In the genomic region with DNA sequence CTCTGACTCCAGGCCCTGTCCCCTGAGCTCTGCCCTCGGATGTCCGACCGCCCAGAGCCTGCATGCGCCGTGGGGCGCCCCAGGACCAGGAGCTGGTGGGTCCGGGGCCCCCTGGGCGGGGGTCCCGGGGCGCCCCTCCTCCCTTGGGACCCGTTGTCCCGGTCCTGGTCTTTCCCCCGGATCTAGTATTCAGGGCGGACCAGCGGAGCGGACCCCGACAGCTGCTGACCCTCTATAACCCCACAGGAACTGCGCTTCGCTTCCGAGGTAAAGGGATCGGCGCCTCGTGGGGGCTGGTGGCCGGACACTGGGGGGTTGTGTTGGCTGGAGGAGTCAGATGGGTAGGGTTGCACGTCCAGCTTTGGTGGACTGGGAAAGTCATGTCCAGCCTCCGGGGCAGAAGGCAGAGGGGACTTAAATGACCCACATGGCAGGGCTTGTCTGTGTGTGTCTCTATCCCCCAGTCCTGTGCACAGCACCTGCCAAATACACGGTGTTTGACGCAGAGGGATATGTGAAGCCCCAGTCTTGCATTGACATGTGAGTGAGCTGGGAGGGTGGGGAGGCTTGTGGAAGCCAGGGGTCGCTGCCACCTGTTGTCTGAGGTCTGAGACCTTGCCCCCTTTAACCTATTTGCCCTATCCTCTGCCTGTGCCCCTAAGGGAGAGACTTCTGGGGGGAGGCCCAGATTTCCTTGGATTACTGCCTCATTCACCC, we compare ENCODE assay signal across 8 cellular contexts. TPM values are rescaled to one million over a fixed set of nuclear protein-coding genes. Genes with fewer than 3 reads are reported as not detected.
DNase-seq lines count a peak whose midpoint lies in the region; ATAC-seq and TF ChIP-seq lines count a peak whose summit lies in the region.

No MANE protein-coding gene starts in this region.

- intact Hi-C loops in HCT116 (cut with micrococcal nuclease) = no loop called here
- intact Hi-C loops in activated CD8-positive, alpha-beta T cell treated with anti-CD3 and anti-CD28 coated beads for 36 hours (cut with micrococcal nuclease) = no loop called here
- intact Hi-C loops in left cardiac atrium (cut with DNase I) = loop anchor here in 1 of 2 donors (5.0 kb wide), 1 partner anchor 64 kb away; no protein-coding TSS in a partner anchor
- intact Hi-C loops in gastrocnemius medialis (cut with DNase I; ENCODE audit: low total_unique reads) = loop anchor here (1.0 to 10.0 kb wide), 5 partner anchors 27 to 252 kb away; a partner anchor contains a TSS

- in situ Hi-C loops in gastrocnemius medialis (cut with MboI; ENCODE audit: low sequenced_read_pairs in 4 of 4) = no loop called here

- TSS peak; percentile 79 for BruUV-seq in HCT116 (replicated peaks; lab: Mats Ljungman, UMichigan)

- POLR2A ChIA-PET in CD8-positive, alpha-beta memory T cell (lab: Charles Lee) = interaction anchor here (0.8 to 3.5 kb wide), 14 partner anchors 14 to 183 kb away, joined by 3 to 31 read pairs (median 10); a partner anchor contains a TSS
- POLR2A ChIA-PET in HCT116 (lab: Charles Lee) = interaction anchor here (0.8 to 3.2 kb wide), 9 partner anchors 13 to 483 kb away, joined by 3 to 23 read pairs (median 3); a partner anchor contains a TSS
- POLR2A ChIA-PET in activated CD8-positive, alpha-beta T cell treated with anti-CD3 and anti-CD28 coated beads for 36 hours (lab: Charles Lee) = interaction anchor here (0.8 to 2.4 kb wide), 13 partner anchors 9 to 598 kb away, joined by 3 to 5 read pairs (median 4); a partner anchor contains a TSS

- H3K27ac ChIP-seq in CD8-positive, alpha-beta memory T cell (ENCODE audit: low read depth, low read length) = peak overlapping the region; percentile 99
- H3K27ac ChIP-seq in HCT116 (ENCODE audit: low read depth, low read length) (peak overlapping the region; percentile 89; the same call in 1 of the 2 replicates), gastrocnemius medialis (peak overlapping the region; percentile 90 to 99 (median 96))

- H4K20me1 ChIP-seq in HCT116 (ENCODE audit: insufficient read depth) = no peaks in the 10 kb centered on the region

- H2AFZ ChIP-seq in HCT116 (ENCODE audit: low read depth, low read length, poor library complexity, severe bottlenecking) = no peak overlapping the region

- peak overlapping the region; percentile 85 to 100 (median 98) for H3K4me3 Mint-ChIP-seq in CD8-positive, alpha-beta memory T cell
- H3K4me3 Mint-ChIP-seq in activated CD8-positive, alpha-beta T cell treated with anti-CD3 and anti-CD28 coated beads for 36 hours = peak overlapping the region; percentile 88

- TF ChIP-seq CTCF in HCT116 (IDR thresholded peaks at IDR 0.05 in 2 of 3, conservative IDR thresholded peaks at IDR 0.05 in 1 of 3; ENCODE audit: borderline replicate concordance in 1 of 3, insufficient read depth in 1 of 3, low read depth in 2 of 3, low read length in 2 of 3) = peak in 2 of 3 experiments; percentile 26 to 28; a peak in 2 of 6 replicates
- no peak for TF ChIP-seq CTCF in activated CD8-positive, alpha-beta T cell treated with anti-CD3 and anti-CD28 coated beads for 36 hours (IDR thresholded peaks at IDR 0.05)
- TF ChIP-seq CTCF in gastrocnemius medialis (IDR thresholded peaks at IDR 0.05 in 4 of 5, conservative IDR thresholded peaks at IDR 0.05 in 1 of 5) = peak in 1 of 5 experiments; percentile 11

- no peaks in the 10 kb centered on the region for H3K27me3 ChIP-seq in CD8-positive, alpha-beta memory T cell (ENCODE audit: insufficient read depth, low read length, poor library complexity, severe bottlenecking)
- H3K27me3 ChIP-seq in HCT116 (ENCODE audit: insufficient read depth, low read length) (no peaks in the 10 kb centered on the region), gastrocnemius medialis (no peaks in the 10 kb centered on the region)

- TF ChIP-seq RAD21 in HCT116 (IDR thresholded peaks at IDR 0.05; ENCODE audit: low read depth) = no peak

- H3K36me3 ChIP-seq in CD8-positive, alpha-beta memory T cell (ENCODE audit: insufficient read depth, low read length) = no peaks in the 10 kb centered on the region
- H3K36me3 ChIP-seq in HCT116 (ENCODE audit: control insufficient read depth in 1 of 2, insufficient read depth in 2 of 2, low read length in 2 of 2) (peaks cover 0 to 2% of the 10 kb centered on the region in 2 experiments; a peak in 1 of 4 replicates), gastrocnemius medialis (no peaks in the 10 kb centered on the region)

- H3K4me1 ChIP-seq in CD8-positive, alpha-beta memory T cell (ENCODE audit: insufficient read depth, low read length) = peaks cover 19% of the 10 kb centered on the region
- H3K4me1 ChIP-seq in HCT116 (ENCODE audit: control insufficient read depth in 1 of 2, insufficient read depth in 2 of 2, low read length in 2 of 2) = peaks cover 3 to 30% of the 10 kb centered on the region in 2 experiments
- H3K4me1 ChIP-seq in gastrocnemius medialis = peaks cover 0 to 14% of the 10 kb centered on the region in 2 donors

- peaks cover 0 to 10% (median 7%) of the 10 kb centered on the region in 3 donors for H3K36me3 Mint-ChIP-seq in CD8-positive, alpha-beta memory T cell
- peaks cover 2% of the 10 kb centered on the region for H3K36me3 Mint-ChIP-seq in activated CD8-positive, alpha-beta T cell treated with anti-CD3 and anti-CD28 coated beads for 36 hours (ENCODE audit: low read depth)

- DNase-seq in CD8-positive, alpha-beta memory T cell = peak in 2 of 5 donors; percentile 17 to 43
- no peak for DNase-seq in HCT116 (ENCODE audit: low read depth, low spot score)
- peak; percentile 53 for DNase-seq in activated CD8-positive, alpha-beta T cell treated with anti-CD3 and anti-CD28 coated beads for 36 hours
- DNase-seq in left cardiac atrium = no peak
- DNase-seq in gastrocnemius medialis = no peak
- DNase-seq in iPS-NIHi7 (ENCODE audit: extremely low spot score) = no peak

- H3K4me1 Mint-ChIP-seq in CD8-positive, alpha-beta memory T cell = peaks cover 20 to 24% (median 23%) of the 10 kb centered on the region in 3 donors
- H3K4me1 Mint-ChIP-seq in activated CD8-positive, alpha-beta T cell treated with anti-CD3 and anti-CD28 coated beads for 36 hours (ENCODE audit: low read depth) = peaks cover 9% of the 10 kb centered on the region

- H3K4me2 ChIP-seq in HCT116 (ENCODE audit: low read length) = peak overlapping the region; percentile 97

- CTCF ChIA-PET in CD8-positive, alpha-beta memory T cell (lab: Charles Lee) = interaction anchor here (1.0 to 3.4 kb wide), 21 partner anchors 8 to 239 kb away, joined by 3 to 21 read pairs (median 6); a partner anchor contains a TSS
- CTCF ChIA-PET in HCT116 (lab: Charles Lee) = interaction anchor here (0.6 to 2.5 kb wide), 13 partner anchors 15 to 239 kb away, joined by 3 to 13 read pairs (median 4); a partner anchor contains a TSS
- CTCF ChIA-PET in activated CD8-positive, alpha-beta T cell treated with anti-CD3 and anti-CD28 coated beads for 36 hours (lab: Charles Lee) = interaction anchor here (0.8 to 4.9 kb wide), 19 partner anchors 8 to 239 kb away, joined by 3 to 36 read pairs (median 4); a partner anchor contains a TSS

- peak overlapping the region in 7 of 8 donors; percentile 39 to 94 (median 87) for H3K27ac Mint-ChIP-seq in CD8-positive, alpha-beta memory T cell
- no peak overlapping the region for H3K27ac Mint-ChIP-seq in activated CD8-positive, alpha-beta T cell treated with anti-CD3 and anti-CD28 coated beads for 36 hours

- no peaks in the 10 kb centered on the region for H3K9me3 ChIP-seq in CD8-positive, alpha-beta memory T cell (ENCODE audit: low read length)
- H3K9me3 ChIP-seq in HCT116 (ENCODE audit: control insufficient read depth in 1 of 2, insufficient read depth in 1 of 2, low read depth in 1 of 2, low read length in 2 of 2) (no peaks in the 10 kb centered on the region), gastrocnemius medialis (no peaks in the 10 kb centered on the region)

- RAD21 ChIA-PET in HCT116 (lab: Charles Lee; ENCODE audit: low non-redundant PET in 1 of 2, low total read pairs in 2 of 2, uncharacterized antibody in 2 of 2, unreplicated experiment in 2 of 2) = interaction anchor here in 1 of 2 experiments (0.7 to 1.3 kb wide), 3 partner anchors 13 to 26 kb away, joined by 3 read pairs; a partner anchor contains a TSS

- H3K79me2 ChIP-seq in HCT116 (ENCODE audit: insufficient read depth, low read length) = no peaks in the 10 kb centered on the region

- H3K4me3 ChIP-seq in CD8-positive, alpha-beta memory T cell (ENCODE audit: low read length) = peak overlapping the region; percentile 99
- H3K4me3 ChIP-seq in HCT116 (replicated peaks in 1 of 2; ENCODE audit: low read depth in 1 of 2, low read length in 2 of 2) (peak overlapping the region; percentile 73 to 89), gastrocnemius medialis (peak overlapping the region; percentile 69 to 91 (median 76))

- peak overlapping the region; percentile 65 for H3K9ac ChIP-seq in HCT116 (ENCODE audit: low read length)

- peak; percentile 18 for ATAC-seq in HCT116
- no peak for ATAC-seq in activated CD8-positive, alpha-beta T cell treated with anti-CD3 and anti-CD28 coated beads for 36 hours
- ATAC-seq in left cardiac atrium = peak; percentile 1 to 19
- ATAC-seq in gastrocnemius medialis = no peak
- ATAC-seq in HG03469 (IDR thresholded peaks at IDR 0.05; ENCODE audit: unreplicated experiment) = no peak
- ATAC-seq in HG03342 (IDR thresholded peaks at IDR 0.05; ENCODE audit: unreplicated experiment) = no peak

- H3K9me2 ChIP-seq in HCT116 (ENCODE audit: insufficient read depth) = no peaks in the 10 kb centered on the region

- TF ChIP-seq POLR2A in HCT116 (IDR thresholded peaks at IDR 0.05; ENCODE audit: borderline replicate concordance, extremely low read depth, insufficient read depth, insufficient read length) = no peak
- TF ChIP-seq POLR2A in gastrocnemius medialis (IDR thresholded peaks at IDR 0.05) = no peak

- H3K27me3 Mint-ChIP-seq in CD8-positive, alpha-beta memory T cell = no peaks in the 10 kb centered on the region
- H3K27me3 Mint-ChIP-seq in activated CD8-positive, alpha-beta T cell treated with anti-CD3 and anti-CD28 coated beads for 36 hours = no peaks in the 10 kb centered on the region

- H3K9me3 Mint-ChIP-seq in CD8-positive, alpha-beta memory T cell = no peaks in the 10 kb centered on the region
- H3K9me3 Mint-ChIP-seq in activated CD8-positive, alpha-beta T cell treated with anti-CD3 and anti-CD28 coated beads for 36 hours = no peaks in the 10 kb centered on the region

RNA-seq across cellular contexts. Expression of a gene that starts 0.5 kb away (rescaled TPM):
- 10 to 100 TPM; 16.2 to 16.3 TPM for total RNA-seq in CD8-positive, alpha-beta memory T cell
- 29.7 TPM for polyA plus RNA-seq in CD8-positive, alpha-beta memory T cell
- 32.8 TPM for total RNA-seq in HCT116 (2021; ENCODE audit: unreplicated experiment)
- polyA plus RNA-seq in HCT116 (2012) = 23.3 and 27.3 TPM in 2 replicates
- 10 to 100 TPM in 1 of 2 experiments, 1 to 10 TPM in 1; 9.6 to 10.5 TPM for total RNA-seq in activated CD8-positive, alpha-beta T cell treated with anti-CD3 and anti-CD28 coated beads for 36 hours
- 10 to 100 TPM; 11.0 to 13.3 TPM for total RNA-seq in left cardiac atrium
- total RNA-seq in gastrocnemius medialis = 1 to 10 TPM; 3.5 to 9.1 (median 4.6) TPM

RNA-seq across cellular contexts. Expression of a gene that starts 10.7 kb away (rescaled TPM):
- 1 to 10 TPM; 6.8 TPM for total RNA-seq in CD8-positive, alpha-beta memory T cell
- polyA plus RNA-seq in CD8-positive, alpha-beta memory T cell = 1.6 TPM
- total RNA-seq in HCT116 (2021; ENCODE audit: unreplicated experiment) (12.4 TPM), left cardiac atrium (10 to 100 TPM; 51.8 to 96.5 TPM), gastrocnemius medialis (10 to 100 TPM in 1 of 4 donors, 1 to 10 TPM in 3; 1.6 to 17.3 (median 5.7) TPM)
- 12.0 and 16.8 TPM in 2 replicates for polyA plus RNA-seq in HCT116 (2012)
- 1 to 10 TPM; 3.9 to 4.6 TPM for total RNA-seq in activated CD8-positive, alpha-beta T cell treated with anti-CD3 and anti-CD28 coated beads for 36 hours

RNA-seq across cellular contexts. Expression of a gene that starts 26.8 kb away (rescaled TPM):
- total RNA-seq in CD8-positive, alpha-beta memory T cell = under 1 TPM; 0.47 to 0.50 TPM
- polyA plus RNA-seq in CD8-positive, alpha-beta memory T cell = not detected
- total RNA-seq in HCT116 (2021; ENCODE audit: unreplicated experiment) = 2.1 TPM
- 1.8 and 2.1 TPM in 2 replicates for polyA plus RNA-seq in HCT116 (2012)
- 1 to 10 TPM; 1.4 to 1.5 TPM for total RNA-seq in activated CD8-positive, alpha-beta T cell treated with anti-CD3 and anti-CD28 coated beads for 36 hours
- under 1 TPM; 0.31 to 0.62 TPM for total RNA-seq in left cardiac atrium
- total RNA-seq in gastrocnemius medialis = not detected

RNA-seq across cellular contexts. Expression of a gene that starts 27.0 kb away (rescaled TPM):
- total RNA-seq in CD8-positive, alpha-beta memory T cell = 100 to 1,000 TPM; 101 to 109 TPM
- polyA plus RNA-seq in CD8-positive, alpha-beta memory T cell = 153 TPM
- total RNA-seq in HCT116 (2021; ENCODE audit: unreplicated experiment) (47.9 TPM), left cardiac atrium (10 to 100 TPM; 28.2 to 32.6 TPM), gastrocnemius medialis (100 to 1,000 TPM in 1 of 4 donors, 10 to 100 TPM in 3; 71.1 to 105 (median 89.0) TPM)
- 33.3 and 36.1 TPM in 2 replicates for polyA plus RNA-seq in HCT116 (2012)
- total RNA-seq in activated CD8-positive, alpha-beta T cell treated with anti-CD3 and anti-CD28 coated beads for 36 hours = 10 to 100 TPM; 77.7 to 78.7 TPM

RNA-seq across cellular contexts. Expression of a gene that starts 28.5 kb away (rescaled TPM):
- 10 to 100 TPM; 14.6 to 17.7 TPM for total RNA-seq in CD8-positive, alpha-beta memory T cell
- 2.7 TPM for polyA plus RNA-seq in CD8-positive, alpha-beta memory T cell
- total RNA-seq in HCT116 (2021; ENCODE audit: unreplicated experiment) (11.8 TPM), left cardiac atrium (under 1 TPM; 0.29 to 0.79 TPM), gastrocnemius medialis (1 to 10 TPM in 2 of 4 donors, not detected in 2; 1.0 to 1.3 TPM)
- polyA plus RNA-seq in HCT116 (2012) = 9.7 and 10.9 TPM in 2 replicates
- 10 to 100 TPM; 11.3 to 11.9 TPM for total RNA-seq in activated CD8-positive, alpha-beta T cell treated with anti-CD3 and anti-CD28 coated beads for 36 hours

Comparison
In these comparisons a context has a peak if more than half of its experiments do, and no peak if none do; other contexts are left out.
1. ATAC-seq: peak in HCT116 (single experiment) and left cardiac atrium (2 of 2); none in activated CD8-positive, alpha-beta T cell treated with anti-CD3 and anti-CD28 coated beads for 36 hours (single experiment), gastrocnemius medialis (0 of 2), HG03469 (single experiment) and HG03342 (single experiment).
2. Peak in every context shown above with its lines, with median percentiles within 50 percentile points of each other: H3K27ac ChIP-seq and H3K4me3 ChIP-seq.